In the genomic region with DNA sequence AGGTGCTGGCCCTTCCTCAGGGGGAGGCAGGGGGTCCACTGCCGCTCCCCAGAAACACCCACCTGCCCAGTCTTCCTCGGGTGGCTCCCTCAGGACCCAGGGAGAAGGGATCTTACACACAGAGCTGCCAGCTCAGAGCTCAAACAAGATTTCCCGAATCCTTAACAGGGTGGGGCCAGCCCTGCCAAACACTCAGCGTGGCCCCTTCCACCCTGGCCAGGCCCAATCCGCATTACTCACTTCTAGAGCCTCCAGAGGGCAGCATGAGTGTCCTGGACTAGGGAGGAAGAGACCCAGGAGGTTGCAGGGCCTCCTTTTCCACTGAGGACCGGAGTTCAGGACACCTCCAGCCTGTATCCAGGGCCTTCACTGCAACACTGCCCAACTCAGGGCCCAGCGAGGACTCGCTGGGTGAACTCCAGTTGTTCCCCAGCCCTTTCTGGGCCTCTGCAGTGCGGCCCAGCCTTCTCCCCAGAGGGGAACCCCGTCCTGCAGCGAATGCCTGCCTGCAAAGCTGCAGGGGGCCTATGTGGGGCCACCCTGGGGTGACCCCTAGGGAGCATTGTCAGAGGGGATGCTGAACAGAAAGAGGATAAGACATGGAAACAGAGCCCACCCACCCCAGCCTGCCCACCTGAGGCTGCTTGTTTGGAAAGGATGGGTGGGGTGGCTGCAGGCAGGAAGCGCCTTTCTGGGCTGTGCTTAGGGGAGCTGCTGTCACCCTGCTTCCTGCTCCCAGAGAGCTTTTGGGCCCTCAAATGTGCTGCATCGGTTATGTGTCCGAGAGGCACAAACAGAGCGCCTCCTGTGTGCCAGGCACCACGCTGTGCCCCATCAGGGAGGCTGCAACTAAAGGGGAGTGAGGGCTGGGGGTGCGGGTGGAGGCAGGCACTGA, we compare ENCODE assay signal across 8 cellular contexts. TPM values are rescaled to one million over a fixed set of nuclear protein-coding genes. Genes with fewer than 3 reads are reported as not detected.
DNase-seq lines count a peak whose midpoint lies in the region; ATAC-seq and TF ChIP-seq lines count a peak whose summit lies in the region.

No MANE protein-coding gene starts in this region.

- intact Hi-C loops in activated T-helper 2 cell treated with anti-CD3 and anti-CD28 coated beads, Interferon-gamma antibody, Interleukin-2, Interleukin-4, amounts not matched to agents 10 μg/mL and 5 μg/mL and 100 μg/mL, durations not matched to agents 14 hours and 24 hours and 36 hours (cut with micrococcal nuclease): no loop called here

- DNase-seq in AG04449 (ENCODE audit: low read depth, low spot score): no peak
- peak; percentile 46 for DNase-seq in HCEC 1CT
- DNase-seq in activated T-helper 2 cell treated with anti-CD3 and anti-CD28 coated beads, Interferon-gamma antibody, Interleukin-2, Interleukin-4, amounts not matched to agents 10 μg/mL and 5 μg/mL and 100 μg/mL, durations not matched to agents 14 hours and 24 hours and 36 hours (ENCODE audit: low spot score): no peak
- no peak for DNase-seq in kidney epithelial cell (ENCODE audit: low read depth)

- ATAC-seq in GM18519 (IDR thresholded peaks at IDR 0.05; ENCODE audit: low FRiP score, unreplicated experiment) (no peak), GM21619 (IDR thresholded peaks at IDR 0.05; ENCODE audit: unreplicated experiment) (no peak), GM18870 (IDR thresholded peaks at IDR 0.05; ENCODE audit: unreplicated experiment) (no peak), HG02852 (IDR thresholded peaks at IDR 0.05; ENCODE audit: unreplicated experiment) (no peak)

- no peak overlapping the region for H3K4me3 Mint-ChIP-seq in activated T-helper 2 cell treated with anti-CD3 and anti-CD28 coated beads, Interferon-gamma antibody, Interleukin-2, Interleukin-4, amounts not matched to agents 10 μg/mL and 5 μg/mL and 100 μg/mL, durations not matched to agents 14 hours and 24 hours and 36 hours (ENCODE audit: low read depth)

- peak overlapping the region; percentile 46 for H3K27ac Mint-ChIP-seq in activated T-helper 2 cell treated with anti-CD3 and anti-CD28 coated beads, Interferon-gamma antibody, Interleukin-2, Interleukin-4, amounts not matched to agents 10 μg/mL and 5 μg/mL and 100 μg/mL, durations not matched to agents 14 hours and 24 hours and 36 hours

- CTCF ChIA-PET in AG04449 (lab: Yijun Ruan, JAX): interaction anchor here (0.6 to 9.2 kb wide), 27 partner anchors 9 to 363 kb away, joined by 3 to 174 read pairs (median 4); no protein-coding TSS in a partner anchor

- H3K9me3 Mint-ChIP-seq in activated T-helper 2 cell treated with anti-CD3 and anti-CD28 coated beads, Interferon-gamma antibody, Interleukin-2, Interleukin-4, amounts not matched to agents 10 μg/mL and 5 μg/mL and 100 μg/mL, durations not matched to agents 14 hours and 24 hours and 36 hours: no peaks in the 10 kb centered on the region

- H3K4me3 ChIP-seq in AG04449 (ENCODE audit: low read depth, low read length): no peak overlapping the region
- H3K4me3 ChIP-seq in kidney epithelial cell (ENCODE audit: low read depth, low read length): no peak overlapping the region

- POLR2A ChIA-PET in AG04449 (lab: Yijun Ruan, JAX): interaction anchor here (0.9 to 1.1 kb wide), 2 partner anchors 80 to 98 kb away, joined by 3 to 4 read pairs; no protein-coding TSS in a partner anchor

- H3K4me1 Mint-ChIP-seq in activated T-helper 2 cell treated with anti-CD3 and anti-CD28 coated beads, Interferon-gamma antibody, Interleukin-2, Interleukin-4, amounts not matched to agents 10 μg/mL and 5 μg/mL and 100 μg/mL, durations not matched to agents 14 hours and 24 hours and 36 hours (ENCODE audit: low read depth): peaks cover 1% of the 10 kb centered on the region

- TF ChIP-seq CTCF in AG04449 (IDR thresholded peaks at IDR 0.05; ENCODE audit: insufficient read depth, low read length, missing control alignments) (peak; percentile 62), kidney epithelial cell (IDR thresholded peaks at IDR 0.05; ENCODE audit: insufficient read depth, low read length, poor library complexity, severe bottlenecking) (peak; percentile 53)

- H3K36me3 Mint-ChIP-seq in activated T-helper 2 cell treated with anti-CD3 and anti-CD28 coated beads, Interferon-gamma antibody, Interleukin-2, Interleukin-4, amounts not matched to agents 10 μg/mL and 5 μg/mL and 100 μg/mL, durations not matched to agents 14 hours and 24 hours and 36 hours (ENCODE audit: low read depth): no peaks in the 10 kb centered on the region

- H3K27me3 Mint-ChIP-seq in activated T-helper 2 cell treated with anti-CD3 and anti-CD28 coated beads, Interferon-gamma antibody, Interleukin-2, Interleukin-4, amounts not matched to agents 10 μg/mL and 5 μg/mL and 100 μg/mL, durations not matched to agents 14 hours and 24 hours and 36 hours (ENCODE audit: low read depth): no peaks in the 10 kb centered on the region

- H3K27me3 ChIP-seq in kidney epithelial cell (ENCODE audit: control insufficient read depth, insufficient read depth, low read length): no peaks in the 10 kb centered on the region

- H3K36me3 ChIP-seq in kidney epithelial cell (ENCODE audit: control insufficient read depth, insufficient read depth, low read length): no peaks in the 10 kb centered on the region

RNA-seq across cellular contexts. Expression of a gene that starts 43.8 kb away (rescaled TPM):
- total RNA-seq in activated T-helper 2 cell treated with anti-CD3 and anti-CD28 coated beads, Interferon-gamma antibody, Interleukin-2, Interleukin-4, amounts not matched to agents 10 μg/mL and 5 μg/mL and 100 μg/mL, durations not matched to agents 14 hours and 24 hours and 36 hours: 77.8 and 80.4 TPM in 2 replicates
- total RNA-seq in kidney epithelial cell: 17.5 and 21.9 TPM in 2 replicates

RNA-seq across cellular contexts. Expression of a gene that starts 44.4 kb away (rescaled TPM):
- 52.9 and 53.7 TPM in 2 replicates for total RNA-seq in activated T-helper 2 cell treated with anti-CD3 and anti-CD28 coated beads, Interferon-gamma antibody, Interleukin-2, Interleukin-4, amounts not matched to agents 10 μg/mL and 5 μg/mL and 100 μg/mL, durations not matched to agents 14 hours and 24 hours and 36 hours
- total RNA-seq in kidney epithelial cell: 47.2 and 54.7 TPM in 2 replicates
